Comparison of ENCODE assay signal across 27 cellular contexts in genomic region chr17:77974396-77974795, GRCh38.
"Had no signal": no experiment of that assay in that cellular context is flagged by ENCODE, and none has a peak within 500 bp of the region (broad histone marks: within the 10 kb centered on the region; RNA-seq: fewer than 3 reads in every experiment).

No MANE protein-coding gene starts in this region.

- H3K27ac Mint-ChIP-seq: activated B cell treated with CpG ODN at 0.5 μM for 24 hours; activated CD4-positive, alpha-beta T cell treated with anti-CD3 and anti-CD28 coated beads, Interleukin-2, amount 10 ng/mL, durations not matched to agents 24 days and 14 days; activated naive CD4-positive, alpha-beta T cell treated with anti-CD3 and anti-CD28 coated beads for 36 hours; activated naive CD8-positive, alpha-beta T cell treated with anti-CD3 and anti-CD28 coated beads, Interleukin-2, amount 10 ng/mL, durations not matched to agents 7 days and 5 days had no signal

- H3K4me3 Mint-ChIP-seq: activated B cell treated with CpG ODN at 0.5 μM for 24 hours; activated CD4-positive, alpha-beta T cell treated with anti-CD3 and anti-CD28 coated beads, Interleukin-2, amount 10 ng/mL, durations not matched to agents 24 days and 14 days; activated naive CD4-positive, alpha-beta T cell treated with anti-CD3 and anti-CD28 coated beads for 36 hours; activated naive CD8-positive, alpha-beta T cell treated with anti-CD3 and anti-CD28 coated beads, Interleukin-2, amount 10 ng/mL, durations not matched to agents 7 days and 5 days; activated T-cell treated with anti-CD3 and anti-CD28 coated beads, Interleukin-2, amount 50 U/mL, for 4 hours had no signal

- H3K27me3 ChIP-seq: adrenal gland, SJSA1 had no signal

- H3K9me3 ChIP-seq: adrenal gland, MG63, SJSA1 had no signal

- DNase-seq: activated B cell treated with CpG ODN at 0.5 μM for 24 hours; activated CD4-positive, alpha-beta T cell treated with anti-CD3 and anti-CD28 coated beads for 1 hour; activated CD4-positive, alpha-beta T cell treated with anti-CD3 and anti-CD28 coated beads, Interleukin-2, amount 10 ng/mL, durations not matched to agents 24 days and 14 days; activated CD4-positive, alpha-beta T cell treated with anti-CD3 and anti-CD28 coated beads, Interleukin-2, amount 50 U/mL, for 48 hours; activated CD8-positive, alpha-beta memory T cell treated with anti-CD3 and anti-CD28 coated beads for 24 hours; activated gamma-delta T cell; activated naive CD4-positive, alpha-beta T cell treated with anti-CD3 and anti-CD28 coated beads for 36 hours; activated naive CD8-positive, alpha-beta T cell treated with anti-CD3 and anti-CD28 coated beads, Interleukin-2, amount 10 ng/mL, durations not matched to agents 7 days and 5 days; activated T-cell treated with anti-CD3 and anti-CD28 coated beads, Interleukin-2, amount 50 U/mL, for 4 hours; adrenal gland; anterior cingulate cortex; MG63; MV-4-11; NCI-H1092 treated with DMSO at 0.1 percent for 48 hours; NCI-H1417 treated with DMSO at 0.1 percent for 48 hours; NCI-H1694 treated with DMSO at 0.1 percent for 48 hours; NCI-H2029 treated with DMSO at 0.1 percent for 48 hours; NCI-H510A treated with DMSO at 0.1 percent for 48 hours; NCI-H69; NK-92 treated with Interleukin-12 subunit alpha and Interleukin-12 subunit beta, amount 100 ng/mL, for 24 hours; OCI-M1; RPMI8226; SW 1271 had no signal

- H3K27ac ChIP-seq: adrenal gland, SJSA1 had no signal

- ATAC-seq: activated T-cell treated with anti-CD3 and anti-CD28 coated beads, Interleukin-2, amount 50 U/mL, for 4 hours; Panc1; Right ventricle myocardium inferior; SK-N-SH treated with all-trans-retinoic acid at 6 μM for 48 hours had no signal

- H3K9me3 Mint-ChIP-seq: activated B cell treated with CpG ODN at 0.5 μM for 24 hours; activated CD4-positive, alpha-beta T cell treated with anti-CD3 and anti-CD28 coated beads, Interleukin-2, amount 10 ng/mL, durations not matched to agents 24 days and 14 days; activated naive CD4-positive, alpha-beta T cell treated with anti-CD3 and anti-CD28 coated beads for 36 hours; activated naive CD8-positive, alpha-beta T cell treated with anti-CD3 and anti-CD28 coated beads, Interleukin-2, amount 10 ng/mL, durations not matched to agents 7 days and 5 days; activated T-cell treated with anti-CD3 and anti-CD28 coated beads, Interleukin-2, amount 50 U/mL, for 4 hours had no signal

- H3K36me3 ChIP-seq: adrenal gland, MG63, SJSA1 had no signal

- H3K4me1 ChIP-seq: adrenal gland, SJSA1 had no signal

- H3K27me3 Mint-ChIP-seq: activated B cell treated with CpG ODN at 0.5 μM for 24 hours; activated naive CD8-positive, alpha-beta T cell treated with anti-CD3 and anti-CD28 coated beads, Interleukin-2, amount 10 ng/mL, durations not matched to agents 7 days and 5 days had no signal

- H3K4me3 ChIP-seq: adrenal gland, MG63, SJSA1 had no signal
